Comparison of ENCODE assay signal across 1 cellular context in genomic region chr15:48722764-48723661, GRCh38.
TF ChIP-seq lines count a peak whose summit lies in the region.

No MANE protein-coding gene starts in this region.

TF ChIP-seq in GM23338, 12 proteins besides CTCF, POLR2A, EP300 and RAD21 (continued from another document):
- TF ChIP-seq ZNF462 (CRISPR knock-in tag; IDR thresholded peaks at IDR 0.05) (no peak), POLR2AphosphoS5 (IDR thresholded peaks at IDR 0.05; ENCODE audit: low read depth) (no peak), ETS1 (IDR thresholded peaks at IDR 0.05) (no peak), CREB1 (CRISPR knock-in tag; IDR thresholded peaks at IDR 0.05; ENCODE audit: low read depth) (no peak), STAT1 (IDR thresholded peaks at IDR 0.05; ENCODE audit: unreplicated experiment) (no peak), ZNF114 (CRISPR knock-in tag; IDR thresholded peaks at IDR 0.05) (no peak), JUNB (IDR thresholded peaks at IDR 0.05; ENCODE audit: unreplicated experiment) (no peak), EZH2phosphoT487 (IDR thresholded peaks at IDR 0.05; ENCODE audit: unreplicated experiment) (no peak), NANOG (IDR thresholded peaks at IDR 0.05; ENCODE audit: borderline replicate concordance) (no peak), ZNF331 (CRISPR knock-in tag; IDR thresholded peaks at IDR 0.05; ENCODE audit: low read depth) (no peak)
